In genomic region chr17:12067425-12067824, GRCh38 we compare ENCODE assay signal across 25 cellular contexts. TPM values are rescaled to one million over a fixed set of nuclear protein-coding genes. Genes with fewer than 3 reads are reported as not detected.
DNase-seq lines count a peak whose midpoint lies in the region; ATAC-seq and TF ChIP-seq lines count a peak whose summit lies in the region.
"Had no signal": no experiment of that assay in that cellular context is flagged by ENCODE, and none has a peak within 500 bp of the region (broad histone marks: within the 10 kb centered on the region; RNA-seq: fewer than 3 reads in every experiment).

No MANE protein-coding gene starts in this region.

- no peak for ATAC-seq in natural killer cell treated with Interleukin-12 subunit alpha and Interleukin-12 subunit beta and Interleukin-15 and Interleukin-18, amount 100 ng/mL, for 72 hours

- H3K36me3 Mint-ChIP-seq in activated naive CD4-positive, alpha-beta T cell treated with anti-CD3 and anti-CD28 coated beads for 36 hours (ENCODE audit: low read depth) = peaks cover 29% of the 10 kb centered on the region
- H3K36me3 Mint-ChIP-seq in natural killer cell treated with Interleukin-12 subunit alpha and Interleukin-12 subunit beta and Interleukin-15 and Interleukin-18, amount 100 ng/mL, for 72 hours = peaks cover 6% of the 10 kb centered on the region

- peak overlapping the region; percentile 59 for H3K27ac ChIP-seq in angular gyrus (ENCODE audit: low read depth, low read length)
- peak overlapping the region in 48 of 59 donors; percentile 1 to 99 (median 87) for H3K27ac ChIP-seq in dorsolateral prefrontal cortex
- no peak overlapping the region for H3K27ac ChIP-seq in osteoblast (ENCODE audit: low read depth, low read length)
- peak overlapping the region; percentile 31 for H3K27ac ChIP-seq in temporal lobe (ENCODE audit: low read depth, low read length)
- H3K27ac ChIP-seq: BLaER1 had no signal

- H3K4me3 ChIP-seq in dorsolateral prefrontal cortex (no peak overlapping the region), osteoblast (ENCODE audit: insufficient read depth, low read length) (no peak overlapping the region)
- H3K4me3 ChIP-seq: BLaER1 had no signal

- H3K4me3 Mint-ChIP-seq in activated naive CD4-positive, alpha-beta T cell treated with anti-CD3 and anti-CD28 coated beads for 36 hours = no peak overlapping the region
- H3K4me3 Mint-ChIP-seq in natural killer cell treated with Interleukin-12 subunit alpha and Interleukin-12 subunit beta and Interleukin-15 and Interleukin-18, amount 100 ng/mL, for 72 hours = no peak overlapping the region
- H3K4me3 Mint-ChIP-seq: CD14-positive monocyte; CD4-positive, alpha-beta memory T cell; CD4-positive, CD25-positive, alpha-beta regulatory T cell; CD8-positive, alpha-beta memory T cell had no signal

- H3K9me3 ChIP-seq in osteoblast (ENCODE audit: low read depth, low read length) = no peaks in the 10 kb centered on the region
- H3K9me3 ChIP-seq: BE2C had no signal

- peaks cover 30% of the 10 kb centered on the region for H3K79me2 ChIP-seq in osteoblast (ENCODE audit: insufficient read depth, low read length)

- H3K36me3 ChIP-seq in osteoblast (ENCODE audit: insufficient read depth, low read length) = peaks cover 5% of the 10 kb centered on the region
- H3K36me3 ChIP-seq: BE2C had no signal

- DNase-seq in dorsolateral prefrontal cortex (no peak), osteoblast (ENCODE audit: insufficient read length, low spot score, missing footprints) (peak; percentile 62), GM10266 (ENCODE audit: extremely low spot score) (no peak)
- no peak for DNase-seq in activated naive CD4-positive, alpha-beta T cell treated with anti-CD3 and anti-CD28 coated beads for 36 hours
- no peak for DNase-seq in natural killer cell treated with Interleukin-12 subunit alpha and Interleukin-12 subunit beta and Interleukin-15 and Interleukin-18, amount 100 ng/mL, for 72 hours (ENCODE audit: low spot score)
- no peak for DNase-seq in stimulated activated CD4-positive, alpha-beta T cell treated with anti-CD3 and anti-CD28 coated beads, Interleukin-15, amount 100 ng/mL, for 24 hours
- DNase-seq: 8988T; ACHN; BE2C; C1 segment of cervical spinal cord; CD4-positive, alpha-beta memory T cell; CD4-positive, CD25-positive, alpha-beta regulatory T cell; CD8-positive, alpha-beta memory T cell; COR-L47; DMS 273 treated with DMSO at 0.1 percent for 48 hours; DMS153; DMS53; DMS79; DND-41; EL; GDM1 had no signal

- no peak overlapping the region for H3K27ac Mint-ChIP-seq in activated naive CD4-positive, alpha-beta T cell treated with anti-CD3 and anti-CD28 coated beads for 36 hours
- H3K27ac Mint-ChIP-seq in natural killer cell treated with Interleukin-12 subunit alpha and Interleukin-12 subunit beta and Interleukin-15 and Interleukin-18, amount 100 ng/mL, for 72 hours = no peak overlapping the region
- H3K27ac Mint-ChIP-seq: CD14-positive monocyte; CD4-positive, alpha-beta memory T cell; CD4-positive, CD25-positive, alpha-beta regulatory T cell had no signal

- no peaks in the 10 kb centered on the region for H3K27me3 Mint-ChIP-seq in activated naive CD4-positive, alpha-beta T cell treated with anti-CD3 and anti-CD28 coated beads for 36 hours (ENCODE audit: low read depth)
- H3K27me3 Mint-ChIP-seq in natural killer cell treated with Interleukin-12 subunit alpha and Interleukin-12 subunit beta and Interleukin-15 and Interleukin-18, amount 100 ng/mL, for 72 hours = no peaks in the 10 kb centered on the region
- H3K27me3 Mint-ChIP-seq: CD4-positive, alpha-beta memory T cell; CD4-positive, CD25-positive, alpha-beta regulatory T cell; CD8-positive, alpha-beta memory T cell had no signal

- no peaks in the 10 kb centered on the region for H3K9me3 Mint-ChIP-seq in activated naive CD4-positive, alpha-beta T cell treated with anti-CD3 and anti-CD28 coated beads for 36 hours
- H3K9me3 Mint-ChIP-seq in natural killer cell treated with Interleukin-12 subunit alpha and Interleukin-12 subunit beta and Interleukin-15 and Interleukin-18, amount 100 ng/mL, for 72 hours = no peaks in the 10 kb centered on the region
- H3K9me3 Mint-ChIP-seq: CD4-positive, alpha-beta memory T cell; CD4-positive, CD25-positive, alpha-beta regulatory T cell; CD8-positive, alpha-beta memory T cell had no signal

- H4K20me1 ChIP-seq in osteoblast (ENCODE audit: insufficient read depth, low read length) = peaks cover 10% of the 10 kb centered on the region

- intact Hi-C loops in dorsolateral prefrontal cortex (cut with DNase I) = loop anchor here in 1 of 2 donors (5.0 kb wide), 2 partner anchors 45 to 70 kb away; partner anchors contain the start of genes MAP2K4 and ZNF18
- intact Hi-C loops in activated naive CD4-positive, alpha-beta T cell treated with anti-CD3 and anti-CD28 coated beads for 36 hours (cut with micrococcal nuclease) = no loop called here

- H3K27me3 ChIP-seq in dorsolateral prefrontal cortex = no peaks in the 10 kb centered on the region
- H3K27me3 ChIP-seq in osteoblast (ENCODE audit: insufficient read depth, low read length) = no peaks in the 10 kb centered on the region
- H3K27me3 ChIP-seq: BE2C, BLaER1 had no signal

- no peaks in the 10 kb centered on the region for H3K4me1 Mint-ChIP-seq in activated naive CD4-positive, alpha-beta T cell treated with anti-CD3 and anti-CD28 coated beads for 36 hours (ENCODE audit: low read depth)
- no peaks in the 10 kb centered on the region for H3K4me1 Mint-ChIP-seq in natural killer cell treated with Interleukin-12 subunit alpha and Interleukin-12 subunit beta and Interleukin-15 and Interleukin-18, amount 100 ng/mL, for 72 hours (ENCODE audit: low read depth in 2 of 2)
- H3K4me1 Mint-ChIP-seq: CD14-positive monocyte had no signal

- CTCF ChIA-PET in activated naive CD4-positive, alpha-beta T cell treated with anti-CD3 and anti-CD28 coated beads for 36 hours (lab: Charles Lee) = interaction anchor here (0.8 kb wide), 1 partner anchor 12 kb away, joined by 3 read pairs; no protein-coding TSS in a partner anchor

- no peak overlapping the region for H3K4me2 ChIP-seq in osteoblast (ENCODE audit: insufficient read depth, low read length)
- H3K4me2 ChIP-seq: BLaER1 had no signal

- H2AFZ ChIP-seq in osteoblast (ENCODE audit: low read length) = no peak overlapping the region

- no peak for TF ChIP-seq CTCF in dorsolateral prefrontal cortex (IDR thresholded peaks at IDR 0.05 in 54 of 56, conservative IDR thresholded peaks at IDR 0.05 in 2 of 56; ENCODE audit: low read depth in 1 of 56, partially characterized antibody in 56 of 56)
- TF ChIP-seq CTCF in osteoblast (IDR thresholded peaks at IDR 0.05; ENCODE audit: extremely low read depth, low read depth, low read length) = no peak
- TF ChIP-seq CTCF in GM10266 (IDR thresholded peaks at IDR 0.05; ENCODE audit: control insufficient read depth, insufficient read depth, low read depth, missing control alignments) = no peak

- H3K4me1 ChIP-seq in osteoblast (ENCODE audit: insufficient read depth, low read length) = peaks cover 10% of the 10 kb centered on the region
- H3K4me1 ChIP-seq: BE2C, BLaER1 had no signal

RNA-seq across cellular contexts. Expression of gene MAP2K4, which starts 46.7 kb away (rescaled TPM):
- total RNA-seq in dorsolateral prefrontal cortex = 100 to 1,000 TPM in 111 of 120 experiments, 10 to 100 TPM in 9; 73.7 to 171 (median 137) TPM
- total RNA-seq in osteoblast = 40.9 and 41.8 TPM in 2 replicates
- 58.8 TPM for total RNA-seq in temporal lobe
- 10 to 100 TPM; 22.5 to 23.5 TPM for total RNA-seq in activated naive CD4-positive, alpha-beta T cell treated with anti-CD3 and anti-CD28 coated beads for 36 hours
- 10 to 100 TPM; 34.9 to 35.6 TPM for total RNA-seq in natural killer cell treated with Interleukin-12 subunit alpha and Interleukin-12 subunit beta and Interleukin-15 and Interleukin-18, amount 100 ng/mL, for 72 hours
